ENCODE assay signal across 18 cellular contexts in the genomic region with DNA sequence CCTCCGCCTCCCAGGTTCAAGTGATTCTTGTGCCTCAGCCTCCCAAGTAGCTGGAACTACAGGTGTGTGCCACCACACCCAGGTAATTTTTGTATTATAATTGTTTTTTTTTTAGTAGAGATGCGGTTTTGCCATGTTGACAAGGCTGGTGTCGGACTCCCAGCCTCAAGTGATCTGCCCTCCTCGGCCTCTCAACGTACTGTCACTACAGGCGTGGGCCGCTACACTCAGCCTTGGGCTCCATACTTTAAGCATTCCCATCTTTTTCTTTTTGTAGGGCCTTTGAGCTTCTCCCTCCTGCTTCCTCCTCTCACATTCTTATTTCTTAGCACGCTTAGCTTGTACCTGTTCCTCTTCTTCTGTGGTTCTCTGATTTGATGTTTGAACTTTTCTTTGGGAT.
A peak's percentile ranks its signal among the peaks of the same experiment; 100 is the strongest.
DNase-seq lines count a peak whose midpoint lies in the region; ATAC-seq and TF ChIP-seq lines count a peak whose summit lies in the region.
"Had no signal": no experiment of that assay in that cellular context is flagged by ENCODE, and none has a peak within 500 bp of the region (broad histone marks: within the 10 kb centered on the region; RNA-seq: fewer than 3 reads in every experiment).

No MANE protein-coding gene starts in this region.

- no peaks in the 10 kb centered on the region for H3K36me3 ChIP-seq in mammary epithelial cell (ENCODE audit: insufficient read depth, low read length)
- no peaks in the 10 kb centered on the region for H3K36me3 ChIP-seq in osteoblast (ENCODE audit: insufficient read depth, low read length)
- no peaks in the 10 kb centered on the region for H3K36me3 ChIP-seq in testis (ENCODE audit: low read depth, missing control alignments)
- H3K36me3 ChIP-seq: BLaER1 had no signal

- H3K27me3 ChIP-seq in mammary epithelial cell (ENCODE audit: insufficient read depth, low read length) = no peaks in the 10 kb centered on the region
- H3K27me3 ChIP-seq in osteoblast (ENCODE audit: insufficient read depth, low read length) = no peaks in the 10 kb centered on the region
- no peaks in the 10 kb centered on the region for H3K27me3 ChIP-seq in testis
- H3K27me3 ChIP-seq: BLaER1 had no signal

- in situ Hi-C loops in mammary epithelial cell (cut with MboI; ENCODE audit: low sequenced_read_pairs in 2 of 2) = loop anchor here in 1 of 2 donors (25.0 kb wide), 2 partner anchors 412 to 762 kb away; no protein-coding TSS in a partner anchor

- no peak overlapping the region for H2AFZ ChIP-seq in mammary epithelial cell (ENCODE audit: low read depth, low read length)
- peak overlapping the region; percentile 57 for H2AFZ ChIP-seq in osteoblast (ENCODE audit: low read length)

- H3K9me3 ChIP-seq in mammary epithelial cell (replicated peaks; ENCODE audit: insufficient read depth, low read length) (no peaks in the 10 kb centered on the region), osteoblast (ENCODE audit: low read depth, low read length) (no peaks in the 10 kb centered on the region), testis (no peaks in the 10 kb centered on the region)
- H3K9me3 ChIP-seq: BLaER1 had no signal

- H3K4me3 ChIP-seq in mammary epithelial cell (replicated peaks in 1 of 3; ENCODE audit: insufficient read depth in 1 of 3, low read depth in 2 of 3, low read length in 3 of 3) = no peak overlapping the region
- H3K4me3 ChIP-seq in osteoblast (ENCODE audit: insufficient read depth, low read length) = no peak overlapping the region
- no peak overlapping the region for H3K4me3 ChIP-seq in testis
- H3K4me3 ChIP-seq: BLaER1 had no signal

- no peaks in the 10 kb centered on the region for H3K36me3 Mint-ChIP-seq in MCF 10A (ENCODE audit: insufficient read depth, unreplicated experiment)
- H3K36me3 Mint-ChIP-seq: CD14-positive monocyte; CD4-positive, alpha-beta memory T cell had no signal

- no peak for TF ChIP-seq CTCF in MCF 10A (IDR thresholded peaks at IDR 0.05; ENCODE audit: unreplicated experiment)
- no peak for TF ChIP-seq CTCF in mammary epithelial cell (conservative IDR thresholded peaks at IDR 0.05 in 1 of 2, IDR thresholded peaks at IDR 0.05 in 1 of 2; ENCODE audit: extremely low read depth in 1 of 2, insufficient read depth in 1 of 2, low read depth in 1 of 2, low read length in 2 of 2)
- TF ChIP-seq CTCF in osteoblast (IDR thresholded peaks at IDR 0.05; ENCODE audit: extremely low read depth, low read depth, low read length) = no peak
- TF ChIP-seq CTCF in testis (IDR thresholded peaks at IDR 0.05) = no peak

- CTCF ChIA-PET in MCF 10A (lab: Yijun Ruan, JAX) (interaction anchor here (0.7 to 0.9 kb wide), 3 partner anchors 9 to 241 kb away, joined by 3 to 4 read pairs (median 3); no protein-coding TSS in a partner anchor), mammary epithelial cell (lab: Charles Lee; ENCODE audit: low non-redundant PET) (no interaction called here)

- no peaks in the 10 kb centered on the region for H3K9me3 Mint-ChIP-seq in MCF 10A (ENCODE audit: unreplicated experiment)

- TF ChIP-seq POLR2A in testis (IDR thresholded peaks at IDR 0.05) = no peak

- no peaks in the 10 kb centered on the region for H3K79me2 ChIP-seq in mammary epithelial cell (ENCODE audit: insufficient read depth, low read length)
- no peaks in the 10 kb centered on the region for H3K79me2 ChIP-seq in osteoblast (ENCODE audit: insufficient read depth, low read length)

- POLR2A ChIA-PET in MCF 10A (lab: Yijun Ruan, JAX) = interaction anchor here (1.3 kb wide), 1 partner anchor 9 kb away, joined by 3 read pairs; no protein-coding TSS in a partner anchor

- peak overlapping the region; percentile 2 for H3K27ac Mint-ChIP-seq in MCF 10A (ENCODE audit: low read depth, unreplicated experiment)
- H3K27ac Mint-ChIP-seq: CD14-positive monocyte; CD4-positive, alpha-beta memory T cell had no signal

- H3K4me2 ChIP-seq in mammary epithelial cell (ENCODE audit: insufficient read depth, low read depth, low read length) = no peak overlapping the region
- H3K4me2 ChIP-seq in osteoblast (ENCODE audit: insufficient read depth, low read length) = no peak overlapping the region
- H3K4me2 ChIP-seq: BLaER1 had no signal

- H3K4me1 Mint-ChIP-seq in MCF 10A (ENCODE audit: insufficient read depth, unreplicated experiment) = no peaks in the 10 kb centered on the region
- H3K4me1 Mint-ChIP-seq: CD14-positive monocyte; CD4-positive, alpha-beta memory T cell had no signal

- H3K27ac ChIP-seq in mammary epithelial cell (ENCODE audit: insufficient read depth, low read depth, low read length) = no peak overlapping the region
- H3K27ac ChIP-seq in osteoblast (ENCODE audit: low read depth, low read length) = no peak overlapping the region
- no peak overlapping the region for H3K27ac ChIP-seq in testis
- H3K27ac ChIP-seq: BLaER1 had no signal

- 84% methylated on average over 7 of the region's 8 CpGs for WGBS in mammary epithelial cell (ENCODE audit: low coverage, missing lambda C conversion rate)
- 88 to 96% methylated on average over 8 of the region's 8 CpGs for WGBS in testis, 2 donors

- ATAC-seq in HG03378 (IDR thresholded peaks at IDR 0.05; ENCODE audit: unreplicated experiment) (no peak), HG02759 (IDR thresholded peaks at IDR 0.05; ENCODE audit: unreplicated experiment) (no peak)
- ATAC-seq: HCT116 had no signal

- BruUV-seq in MCF 10A (replicated peaks; lab: Mats Ljungman, UMichigan) = no TSS peak
- no TSS peak for BruUV-seq in mammary epithelial cell (replicated peaks; lab: Mats Ljungman, UMichigan)

- H3K27me3 Mint-ChIP-seq in MCF 10A (ENCODE audit: insufficient read depth, unreplicated experiment) = no peaks in the 10 kb centered on the region

- intact Hi-C loops in MCF 10A (cut with micrococcal nuclease) (no loop called here), mammary epithelial cell (cut with micrococcal nuclease) (no loop called here), testis (cut with DNase I; ENCODE audit: low total_unique reads) (no loop called here)

- no peak overlapping the region for H3K4me3 Mint-ChIP-seq in MCF 10A (ENCODE audit: unreplicated experiment)
- H3K4me3 Mint-ChIP-seq: CD4-positive, alpha-beta memory T cell had no signal

- H3K4me1 ChIP-seq in mammary epithelial cell (ENCODE audit: insufficient read depth, low read length) (no peaks in the 10 kb centered on the region), osteoblast (ENCODE audit: insufficient read depth, low read length) (peaks cover 8% of the 10 kb centered on the region), testis (no peaks in the 10 kb centered on the region)
- H3K4me1 ChIP-seq: BLaER1 had no signal

- DNase-seq in MCF 10A (ENCODE audit: unreplicated experiment) (no peak), mammary epithelial cell (no peak), ecto neural progenitor cell (ENCODE audit: low spot score) (peak; percentile 12), osteoblast (ENCODE audit: insufficient read length, low spot score, missing footprints) (no peak), testis (peak; percentile 2), NCI-H2196 (lab: John Stamatoyannopoulos, UW; ENCODE audit: unreplicated experiment) (no peak)
- DNase-seq: 8988T; CD4-positive, alpha-beta memory T cell; DMS153; DMS79; GDM1; GOT3; H7 had no signal

- dilution Hi-C loops in mammary epithelial cell (cut with HindIII; ENCODE audit: low sequenced_read_pairs) = no loop called here

- no peaks in the 10 kb centered on the region for H4K20me1 ChIP-seq in mammary epithelial cell (ENCODE audit: insufficient read depth, low read length)
- H4K20me1 ChIP-seq in osteoblast (ENCODE audit: insufficient read depth, low read length) = no peaks in the 10 kb centered on the region
- H4K20me1 ChIP-seq: BLaER1 had no signal

- H3K9ac ChIP-seq in mammary epithelial cell (ENCODE audit: insufficient read depth, low read length) = no peak overlapping the region
- H3K9ac ChIP-seq: BLaER1 had no signal

Comparison
In these comparisons a context has a peak if more than half of its experiments do, and no peak if none do; other contexts are left out.
1. DNase-seq: peak in ecto neural progenitor cell (single experiment) and testis (single experiment); none in MCF 10A (single experiment), mammary epithelial cell (single experiment), osteoblast (single experiment) and NCI-H2196 (single experiment).